In the genomic region with DNA sequence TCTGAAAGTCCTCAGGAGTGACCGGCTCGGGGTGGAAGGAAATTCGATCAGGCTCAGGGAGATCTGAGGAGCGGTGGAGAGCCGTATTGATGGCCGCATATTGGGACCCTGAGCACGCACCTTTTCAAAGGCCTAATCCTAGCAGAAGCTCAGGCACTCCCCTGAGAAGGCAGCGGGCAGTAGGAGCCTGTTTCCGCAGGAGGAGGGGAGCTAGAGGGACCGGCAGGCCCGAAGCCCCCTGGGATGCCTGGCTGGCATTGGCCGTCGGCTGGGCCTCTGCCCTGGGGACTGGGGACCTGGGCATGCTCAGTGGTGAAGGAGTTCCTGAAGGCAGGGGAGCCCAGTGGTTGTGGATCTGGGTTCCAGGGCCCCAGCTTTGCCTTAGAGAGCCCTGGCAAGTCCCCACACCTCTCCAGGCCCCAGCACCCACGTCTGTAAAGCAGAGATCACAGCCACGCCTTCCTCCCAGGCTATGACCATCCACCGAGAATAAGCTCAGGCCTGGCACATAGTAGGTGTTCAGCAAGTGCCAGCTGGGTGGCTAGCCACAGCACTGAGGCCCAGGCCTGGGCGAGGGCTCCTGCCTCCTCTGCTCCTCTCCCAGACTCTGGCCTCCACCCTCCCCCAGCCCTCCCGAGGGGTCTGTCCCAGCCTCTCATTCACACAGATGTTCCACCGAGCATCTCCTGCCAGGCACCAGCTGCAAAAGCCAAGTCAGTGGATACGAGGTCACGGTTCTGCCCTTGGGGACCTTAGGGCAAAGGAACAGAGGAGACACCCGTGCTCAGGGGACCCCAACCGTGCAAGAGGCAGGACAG, we compare ENCODE assay signal across 1 cellular context.
TF ChIP-seq lines count a peak whose summit lies in the region.

No MANE protein-coding gene starts in this region.

TF ChIP-seq in HepG2, 621 proteins besides CTCF, POLR2A, EP300 and RAD21:
- TF ChIP-seq KLF15 (CRISPR knock-in tag; IDR thresholded peaks at IDR 0.05; ENCODE audit: borderline replicate concordance) (no peak), SNRNP70 (IDR thresholded peaks at IDR 0.05; ENCODE audit: low read depth, low read length) (no peak), ZBTB1 (CRISPR knock-in tag; IDR thresholded peaks at IDR 0.05; ENCODE audit: borderline replicate concordance) (no peak), ZKSCAN1 (IDR thresholded peaks at IDR 0.05; ENCODE audit: low read length) (peak; percentile 49; the same call in 1 of the 2 replicates)
- TF ChIP-seq, protein P1, sequence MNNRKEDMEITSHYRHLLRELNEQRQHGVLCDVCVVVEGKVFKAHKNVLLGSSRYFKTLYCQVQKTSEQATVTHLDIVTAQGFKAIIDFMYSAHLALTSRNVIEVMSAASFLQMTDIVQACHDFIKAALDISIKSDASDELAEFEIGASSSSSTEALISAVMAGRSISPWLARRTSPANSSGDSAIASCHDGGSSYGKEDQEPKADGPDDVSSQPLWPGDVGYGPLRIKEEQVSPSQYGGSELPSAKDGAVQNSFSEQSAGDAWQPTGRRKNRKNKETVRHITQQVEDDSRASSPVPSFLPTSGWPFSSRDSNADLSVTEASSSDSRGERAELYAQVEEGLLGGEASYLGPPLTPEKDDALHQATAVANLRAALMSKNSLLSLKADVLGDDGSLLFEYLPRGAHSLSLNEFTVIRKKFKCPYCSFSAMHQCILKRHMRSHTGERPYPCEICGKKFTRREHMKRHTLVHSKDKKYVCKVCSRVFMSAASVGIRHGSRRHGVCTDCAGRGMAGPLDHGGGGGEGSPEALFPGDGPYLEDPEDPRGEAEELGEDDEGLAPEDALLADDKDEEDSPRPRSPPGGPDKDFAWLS (CRISPR knock-in tag; IDR thresholded peaks at IDR 0.05; ENCODE audit: borderline replicate concordance): no peak
- TF ChIP-seq, protein P2, sequence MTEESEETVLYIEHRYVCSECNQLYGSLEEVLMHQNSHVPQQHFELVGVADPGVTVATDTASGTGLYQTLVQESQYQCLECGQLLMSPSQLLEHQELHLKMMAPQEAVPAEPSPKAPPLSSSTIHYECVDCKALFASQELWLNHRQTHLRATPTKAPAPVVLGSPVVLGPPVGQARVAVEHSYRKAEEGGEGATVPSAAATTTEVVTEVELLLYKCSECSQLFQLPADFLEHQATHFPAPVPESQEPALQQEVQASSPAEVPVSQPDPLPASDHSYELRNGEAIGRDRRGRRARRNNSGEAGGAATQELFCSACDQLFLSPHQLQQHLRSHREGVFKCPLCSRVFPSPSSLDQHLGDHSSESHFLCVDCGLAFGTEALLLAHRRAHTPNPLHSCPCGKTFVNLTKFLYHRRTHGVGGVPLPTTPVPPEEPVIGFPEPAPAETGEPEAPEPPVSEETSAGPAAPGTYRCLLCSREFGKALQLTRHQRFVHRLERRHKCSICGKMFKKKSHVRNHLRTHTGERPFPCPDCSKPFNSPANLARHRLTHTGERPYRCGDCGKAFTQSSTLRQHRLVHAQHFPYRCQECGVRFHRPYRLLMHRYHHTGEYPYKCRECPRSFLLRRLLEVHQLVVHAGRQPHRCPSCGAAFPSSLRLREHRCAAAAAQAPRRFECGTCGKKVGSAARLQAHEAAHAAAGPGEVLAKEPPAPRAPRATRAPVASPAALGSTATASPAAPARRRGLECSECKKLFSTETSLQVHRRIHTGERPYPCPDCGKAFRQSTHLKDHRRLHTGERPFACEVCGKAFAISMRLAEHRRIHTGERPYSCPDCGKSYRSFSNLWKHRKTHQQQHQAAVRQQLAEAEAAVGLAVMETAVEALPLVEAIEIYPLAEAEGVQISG (CRISPR knock-in tag; IDR thresholded peaks at IDR 0.05): no peak
- TF ChIP-seq, protein P3, sequence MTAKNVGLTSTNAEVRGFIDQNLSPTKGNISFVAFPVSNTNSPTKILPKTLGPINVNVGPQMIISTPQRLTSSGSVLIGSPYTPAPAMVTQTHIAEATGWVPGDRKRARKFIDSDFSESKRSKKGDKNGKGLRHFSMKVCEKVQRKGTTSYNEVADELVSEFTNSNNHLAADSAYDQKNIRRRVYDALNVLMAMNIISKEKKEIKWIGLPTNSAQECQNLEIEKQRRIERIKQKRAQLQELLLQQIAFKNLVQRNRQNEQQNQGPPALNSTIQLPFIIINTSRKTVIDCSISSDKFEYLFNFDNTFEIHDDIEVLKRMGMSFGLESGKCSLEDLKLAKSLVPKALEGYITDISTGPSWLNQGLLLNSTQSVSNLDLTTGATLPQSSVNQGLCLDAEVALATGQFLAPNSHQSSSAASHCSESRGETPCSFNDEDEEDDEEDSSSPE (CRISPR knock-in tag; IDR thresholded peaks at IDR 0.05): no peak
